Comparison of ENCODE assay signal across 8 cellular contexts in the genomic region with DNA sequence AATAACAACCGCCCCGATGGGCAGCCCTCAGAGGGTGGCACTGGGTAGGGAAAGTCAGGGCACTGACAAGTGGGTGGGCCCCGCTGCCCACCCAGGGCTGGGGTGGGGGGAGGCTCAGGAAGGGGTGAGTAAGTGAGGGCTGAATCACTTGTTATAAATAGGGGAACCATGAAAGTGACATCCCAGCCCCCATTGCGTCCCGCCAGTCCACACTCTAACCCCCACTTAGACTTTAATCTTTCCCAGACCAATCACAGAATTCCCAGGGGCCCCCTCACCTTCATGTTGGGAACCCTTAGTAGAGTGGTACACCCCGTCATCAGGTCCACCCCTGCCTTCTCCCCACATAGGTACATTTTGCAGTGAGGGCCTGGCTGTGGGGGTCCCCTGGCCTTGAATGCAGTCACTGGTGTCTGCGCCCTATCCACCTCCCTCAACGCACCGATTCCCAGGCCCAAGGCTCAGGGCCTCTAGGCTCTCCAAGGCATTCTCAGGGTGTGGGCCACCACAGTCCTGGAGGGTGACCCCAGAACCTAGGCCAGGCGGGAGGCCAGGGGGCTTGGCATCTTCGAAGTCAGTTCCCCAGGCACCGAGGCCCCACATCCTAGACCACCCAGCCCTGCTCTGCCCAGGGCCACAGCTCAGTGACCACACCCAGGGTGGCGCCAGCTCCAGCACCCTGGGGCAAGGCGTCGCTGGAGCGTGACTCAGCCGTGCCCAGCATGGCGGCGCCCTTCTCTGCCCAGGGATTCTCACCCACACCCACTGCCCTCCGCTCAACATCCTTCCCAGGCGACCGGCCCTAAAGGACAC. TPM values are rescaled to one million over a fixed set of nuclear protein-coding genes. Genes with fewer than 3 reads are reported as not detected.
DNase-seq lines count a peak whose midpoint lies in the region; ATAC-seq and TF ChIP-seq lines count a peak whose summit lies in the region.

No MANE protein-coding gene starts in this region.

- no peak overlapping the region for H3K4me2 ChIP-seq in neural progenitor cell

- no peak overlapping the region for H3K9ac ChIP-seq in neural progenitor cell

- H3K4me1 Mint-ChIP-seq in activated B cell treated with CpG ODN at 0.5 μM for 24 hours (peaks cover 81% of the 10 kb centered on the region), neural progenitor cell (peaks cover 35% of the 10 kb centered on the region)

- H2AFZ ChIP-seq in neural progenitor cell (replicated peaks): no peak overlapping the region

- peak; percentile 3 for ATAC-seq in HG03280 (IDR thresholded peaks at IDR 0.05; ENCODE audit: unreplicated experiment)
- peak; percentile 13 for ATAC-seq in activated B cell treated with CpG ODN at 0.5 μM for 24 hours (ENCODE audit: low read depth)

- CTCF ChIA-PET in activated B cell treated with CpG ODN at 0.5 μM for 24 hours (lab: Charles Lee): no interaction called here
- CTCF ChIA-PET in GM10248 (lab: Yijun Ruan, JAX): interaction anchor here (3.8 kb wide), 1 partner anchor 22 kb away, joined by 19 read pairs; no protein-coding TSS in a partner anchor

- H3K4me1 ChIP-seq in neural progenitor cell: peaks cover 15% of the 10 kb centered on the region

- H3K27me3 Mint-ChIP-seq in activated B cell treated with CpG ODN at 0.5 μM for 24 hours (no peaks in the 10 kb centered on the region), neural progenitor cell (ENCODE audit: insufficient read depth, low read depth) (peaks cover 9% of the 10 kb centered on the region)

- POLR2A ChIA-PET in activated B cell treated with CpG ODN at 0.5 μM for 24 hours (lab: Charles Lee): interaction anchor here (0.5 to 5.2 kb wide), 15 partner anchors 8 to 688 kb away, joined by 3 to 35 read pairs (median 8); a partner anchor contains a TSS
- POLR2A ChIA-PET in GM10248 (lab: Yijun Ruan, JAX): interaction anchor here (0.6 to 3.1 kb wide), 8 partner anchors 10 to 588 kb away, joined by 3 to 37 read pairs (median 5); a partner anchor contains a TSS

- H3K36me3 ChIP-seq in neural progenitor cell: no peaks in the 10 kb centered on the region

- H3K9me3 Mint-ChIP-seq in activated B cell treated with CpG ODN at 0.5 μM for 24 hours (no peaks in the 10 kb centered on the region), neural progenitor cell (no peaks in the 10 kb centered on the region)

- peaks cover 20% of the 10 kb centered on the region for H3F3A ChIP-seq in neural progenitor cell (ENCODE audit: low read depth)

- H4K20me1 ChIP-seq in neural progenitor cell (ENCODE audit: low read depth): no peaks in the 10 kb centered on the region

- H3K27ac Mint-ChIP-seq in activated B cell treated with CpG ODN at 0.5 μM for 24 hours (peak overlapping the region; percentile 92), neural progenitor cell (no peak overlapping the region)

- H3K4me3 Mint-ChIP-seq in activated B cell treated with CpG ODN at 0.5 μM for 24 hours (peak overlapping the region; percentile 86), neural progenitor cell (no peak overlapping the region)

- peaks cover 14% of the 10 kb centered on the region for H3K27me3 ChIP-seq in neural progenitor cell

- no peaks in the 10 kb centered on the region for H3K9me3 ChIP-seq in neural progenitor cell (ENCODE audit: low read depth)

- DNase-seq in AG08395 (ENCODE audit: low spot score) (peak; percentile 56), activated B cell treated with CpG ODN at 0.5 μM for 24 hours (peak; percentile 41), myocyte (ENCODE audit: low read depth) (peak; percentile 80), occipital lobe (lab: John Stamatoyannopoulos, UW) (no peak), GM10248 (ENCODE audit: extremely low spot score) (no peak), neural progenitor cell (ENCODE audit: low spot score) (no peak)
- DNase-seq in effector CD4-positive, alpha-beta T cell: peak; percentile 51

- H3K4me3 ChIP-seq in neural progenitor cell: no peak overlapping the region

- intact Hi-C loops in activated B cell treated with CpG ODN at 0.5 μM for 24 hours (cut with micrococcal nuclease): loop anchor here (1.0 kb wide), 4 partner anchors 7 to 686 kb away; a partner anchor contains a TSS

- H3K27ac ChIP-seq in neural progenitor cell: no peak overlapping the region

- H3K36me3 Mint-ChIP-seq in activated B cell treated with CpG ODN at 0.5 μM for 24 hours (ENCODE audit: low read depth): peaks cover 5% of the 10 kb centered on the region
- H3K36me3 Mint-ChIP-seq in neural progenitor cell: peaks cover 1% of the 10 kb centered on the region

- TF ChIP-seq CTCF in activated B cell treated with CpG ODN at 0.5 μM for 24 hours (IDR thresholded peaks at IDR 0.05) (no peak), GM10248 (IDR thresholded peaks at IDR 0.05; ENCODE audit: control extremely low read depth, extremely low read depth, low read depth, missing control alignments) (no peak), neural progenitor cell (IDR thresholded peaks at IDR 0.05) (no peak)

- H3K79me2 ChIP-seq in neural progenitor cell (ENCODE audit: low read depth): no peaks in the 10 kb centered on the region

RNA-seq across cellular contexts. Expression of a gene that starts 36.8 kb away (rescaled TPM):
- total RNA-seq in activated B cell treated with CpG ODN at 0.5 μM for 24 hours (not detected in 2 replicates), myocyte (0.83 TPM in 1 of 2 replicates, not detected in the other), occipital lobe (5.6 TPM), neural progenitor cell (ENCODE audit: low replicate concordance) (not detected in 2 replicates)
- 6.0 TPM for polyA plus RNA-seq in myocyte (2012)

RNA-seq across cellular contexts. Expression of a gene that starts 44.9 kb away (rescaled TPM):
- total RNA-seq in activated B cell treated with CpG ODN at 0.5 μM for 24 hours (8.5 and 11.2 TPM in 2 replicates), myocyte (6.4 and 14.9 TPM in 2 replicates), occipital lobe (11.1 TPM), neural progenitor cell (ENCODE audit: low replicate concordance) (6.7 and 20.4 TPM in 2 replicates)
- 8.3 TPM for polyA plus RNA-seq in myocyte (2012)

Comparison
In these comparisons a context has a peak if more than half of its experiments do, and no peak if none do; other contexts are left out.
1. DNase-seq: peak in AG08395 (single experiment), activated B cell treated with CpG ODN at 0.5 μM for 24 hours (single experiment), effector CD4-positive, alpha-beta T cell (single experiment) and myocyte (single experiment); none in occipital lobe (single experiment), GM10248 (single experiment) and neural progenitor cell (single experiment).